1 cellular context compared by ENCODE assay signal in the genomic region with DNA sequence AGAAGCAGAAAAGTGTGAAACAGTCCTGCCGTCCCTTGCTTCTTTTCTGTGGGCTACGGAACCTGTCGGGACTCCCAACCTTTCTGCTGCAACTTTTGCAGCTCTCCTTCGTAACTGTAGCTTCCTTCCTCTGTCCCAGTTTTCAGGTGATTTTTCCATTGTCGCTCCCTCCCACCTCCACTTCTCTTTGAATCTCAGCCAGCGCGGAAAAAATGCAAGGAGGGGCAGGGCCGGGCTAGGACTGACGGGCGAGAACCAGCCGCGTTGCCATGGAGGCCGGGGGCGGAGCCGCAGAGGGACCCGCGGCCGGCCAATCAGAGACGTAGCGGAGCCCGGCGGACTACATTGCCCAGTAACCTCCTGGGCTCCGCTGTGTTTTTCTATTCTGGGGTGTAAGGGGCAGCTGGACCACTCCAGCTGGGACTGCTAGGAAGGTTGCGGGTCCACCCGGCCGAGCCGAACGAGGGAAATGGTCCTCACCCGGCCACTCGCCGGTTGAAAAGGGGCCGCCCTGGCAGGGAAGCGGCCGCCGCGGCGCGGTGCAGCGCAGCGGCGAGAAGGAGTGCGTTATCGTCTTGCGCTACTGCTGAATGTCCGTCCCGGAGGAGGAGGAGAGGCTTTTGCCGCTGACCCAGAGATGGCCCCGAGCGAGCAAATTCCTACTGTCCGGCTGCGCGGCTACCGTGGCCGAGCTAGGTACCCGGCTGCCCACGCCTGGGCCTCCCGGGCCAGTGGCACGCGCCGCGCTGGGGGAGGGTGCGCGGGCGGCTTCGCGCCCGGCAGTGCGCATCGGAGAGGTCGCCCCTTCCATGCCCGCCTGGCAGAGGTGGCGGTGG.
TF ChIP-seq lines count a peak whose summit lies in the region.

A gene with protein sequence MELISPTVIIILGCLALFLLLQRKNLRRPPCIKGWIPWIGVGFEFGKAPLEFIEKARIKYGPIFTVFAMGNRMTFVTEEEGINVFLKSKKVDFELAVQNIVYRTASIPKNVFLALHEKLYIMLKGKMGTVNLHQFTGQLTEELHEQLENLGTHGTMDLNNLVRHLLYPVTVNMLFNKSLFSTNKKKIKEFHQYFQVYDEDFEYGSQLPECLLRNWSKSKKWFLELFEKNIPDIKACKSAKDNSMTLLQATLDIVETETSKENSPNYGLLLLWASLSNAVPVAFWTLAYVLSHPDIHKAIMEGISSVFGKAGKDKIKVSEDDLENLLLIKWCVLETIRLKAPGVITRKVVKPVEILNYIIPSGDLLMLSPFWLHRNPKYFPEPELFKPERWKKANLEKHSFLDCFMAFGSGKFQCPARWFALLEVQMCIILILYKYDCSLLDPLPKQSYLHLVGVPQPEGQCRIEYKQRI (minus strand): TSS at position 216 of the 836 bp plus-strand sequence. CDS start 236 bp downstream, outside the sequence.
Gene SLC25A27, plus strand, starts transcription at position 373 of the 836 bp plus-strand sequence. Its CDS starts 218 bp downstream, at position 591.

TF ChIP-seq in HepG2, 621 proteins besides CTCF, POLR2A, EP300 and RAD21 (continued from another document and continues in another):
- TF ChIP-seq MTERF4 (CRISPR knock-in tag; IDR thresholded peaks at IDR 0.05) = peak; percentile 48; the same call in 1 of the 2 replicates
- TF ChIP-seq KMT2A (CRISPR knock-in tag; IDR thresholded peaks at IDR 0.05) = no peak; the same call in 1 of the 2 replicates
- TF ChIP-seq ARNTL (CRISPR knock-in tag; IDR thresholded peaks at IDR 0.05) = no peak
- TF ChIP-seq ZNF563 (CRISPR knock-in tag; IDR thresholded peaks at IDR 0.05) = peak; percentile 82
- TF ChIP-seq BRD4 (CRISPR knock-in tag; IDR thresholded peaks at IDR 0.05) = 0 out of 2 replicates have a peak, but pooled peaks have one; percentile 26
- 0 out of 2 replicates have a peak, but pooled peaks have one; percentile 18 for TF ChIP-seq ZNF205 (CRISPR knock-in tag; IDR thresholded peaks at IDR 0.05)
- TF ChIP-seq BRCA1 (CRISPR knock-in tag; IDR thresholded peaks at IDR 0.05) = no peak
- TF ChIP-seq NPAS2 (CRISPR knock-in tag; IDR thresholded peaks at IDR 0.05; ENCODE audit: borderline replicate concordance) = no peak
- no peak for TF ChIP-seq ZC3H13 (CRISPR knock-in tag; IDR thresholded peaks at IDR 0.05)
- no peak; the same call in 1 of the 2 replicates for TF ChIP-seq HDAC2 (CRISPR knock-in tag; IDR thresholded peaks at IDR 0.05)
- no peak for TF ChIP-seq MED13 (CRISPR knock-in tag; IDR thresholded peaks at IDR 0.05)
- TF ChIP-seq ARID5B (CRISPR knock-in tag; IDR thresholded peaks at IDR 0.05) = peak; percentile 32; the same call in 1 of the 2 replicates
- TF ChIP-seq XBP1 (CRISPR knock-in tag; IDR thresholded peaks at IDR 0.05) = no peak; the same call in 1 of the 2 replicates
- peak; percentile 51; the same call in 1 of the 2 replicates for TF ChIP-seq MYC (CRISPR knock-in tag; IDR thresholded peaks at IDR 0.05; ENCODE audit: borderline replicate concordance)
- no peak for TF ChIP-seq ZNF614 (CRISPR knock-in tag; IDR thresholded peaks at IDR 0.05; ENCODE audit: borderline replicate concordance)
- TF ChIP-seq SPEN (CRISPR knock-in tag; IDR thresholded peaks at IDR 0.05; ENCODE audit: low read depth) = no peak
- TF ChIP-seq ATF2 (CRISPR knock-in tag; IDR thresholded peaks at IDR 0.05) = 0 out of 2 replicates have a peak, but pooled peaks have one; percentile 17
- no peak for TF ChIP-seq MAFG (CRISPR knock-in tag; IDR thresholded peaks at IDR 0.05)
- TF ChIP-seq ZNF431 (CRISPR knock-in tag; IDR thresholded peaks at IDR 0.05; ENCODE audit: borderline replicate concordance, low read depth) = no peak; the same call in 1 of the 2 replicates
- 0 out of 2 replicates have a peak, but pooled peaks have one; percentile 35 for TF ChIP-seq ZFP82 (CRISPR knock-in tag; IDR thresholded peaks at IDR 0.05; ENCODE audit: borderline replicate concordance)
- no peak for TF ChIP-seq ZNF589 (CRISPR knock-in tag; conservative IDR thresholded peaks at IDR 0.05)
- TF ChIP-seq ZNF562 (CRISPR knock-in tag; IDR thresholded peaks at IDR 0.05; ENCODE audit: borderline replicate concordance) = no peak
- 0 out of 2 replicates have a peak, but pooled peaks have one; percentile 51 for TF ChIP-seq ZNF773 (CRISPR knock-in tag; IDR thresholded peaks at IDR 0.05; ENCODE audit: borderline replicate concordance)
- TF ChIP-seq ZNF33B (CRISPR knock-in tag; IDR thresholded peaks at IDR 0.05) = no peak; the same call in 1 of the 2 replicates
- no peak for TF ChIP-seq ZNF841 (CRISPR knock-in tag; IDR thresholded peaks at IDR 0.05; ENCODE audit: borderline replicate concordance)
- TF ChIP-seq, protein P1, sequence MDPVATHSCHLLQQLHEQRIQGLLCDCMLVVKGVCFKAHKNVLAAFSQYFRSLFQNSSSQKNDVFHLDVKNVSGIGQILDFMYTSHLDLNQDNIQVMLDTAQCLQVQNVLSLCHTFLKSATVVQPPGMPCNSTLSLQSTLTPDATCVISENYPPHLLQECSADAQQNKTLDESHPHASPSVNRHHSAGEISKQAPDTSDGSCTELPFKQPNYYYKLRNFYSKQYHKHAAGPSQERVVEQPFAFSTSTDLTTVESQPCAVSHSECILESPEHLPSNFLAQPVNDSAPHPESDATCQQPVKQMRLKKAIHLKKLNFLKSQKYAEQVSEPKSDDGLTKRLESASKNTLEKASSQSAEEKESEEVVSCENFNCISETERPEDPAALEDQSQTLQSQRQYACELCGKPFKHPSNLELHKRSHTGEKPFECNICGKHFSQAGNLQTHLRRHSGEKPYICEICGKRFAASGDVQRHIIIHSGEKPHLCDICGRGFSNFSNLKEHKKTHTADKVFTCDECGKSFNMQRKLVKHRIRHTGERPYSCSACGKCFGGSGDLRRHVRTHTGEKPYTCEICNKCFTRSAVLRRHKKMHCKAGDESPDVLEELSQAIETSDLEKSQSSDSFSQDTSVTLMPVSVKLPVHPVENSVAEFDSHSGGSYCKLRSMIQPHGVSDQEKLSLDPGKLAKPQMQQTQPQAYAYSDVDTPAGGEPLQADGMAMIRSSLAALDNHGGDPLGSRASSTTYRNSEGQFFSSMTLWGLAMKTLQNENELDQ (CRISPR knock-in tag; IDR thresholded peaks at IDR 0.05; ENCODE audit: borderline replicate concordance) = no peak
- peak; percentile 56 for TF ChIP-seq PHF8 (CRISPR knock-in tag; IDR thresholded peaks at IDR 0.05)
- peak; percentile 37 for TF ChIP-seq RBM39 (IDR thresholded peaks at IDR 0.05; ENCODE audit: low read depth, low read length, poor library complexity, severe bottlenecking)
- TF ChIP-seq SIX1 (CRISPR knock-in tag; IDR thresholded peaks at IDR 0.05; ENCODE audit: borderline replicate concordance) = no peak
- TF ChIP-seq NFIC (IDR thresholded peaks at IDR 0.05; ENCODE audit: low read length) = no peak
- no peak for TF ChIP-seq ATF7-NPFF (CRISPR knock-in tag; IDR thresholded peaks at IDR 0.05; ENCODE audit: low read depth)
- no peak for TF ChIP-seq ZNF446 (CRISPR knock-in tag; IDR thresholded peaks at IDR 0.05)
- no peak; the same call in 1 of the 2 replicates for TF ChIP-seq ZNF788 (CRISPR knock-in tag; IDR thresholded peaks at IDR 0.05; ENCODE audit: borderline replicate concordance)
- 0 out of 2 replicates have a peak, but pooled peaks have one; percentile 27 for TF ChIP-seq MXD4 (CRISPR knock-in tag; IDR thresholded peaks at IDR 0.05)
- no peak for TF ChIP-seq ONECUT2 (CRISPR knock-in tag; IDR thresholded peaks at IDR 0.05)
- TF ChIP-seq HNRNPL (IDR thresholded peaks at IDR 0.05; ENCODE audit: low read depth, low read length) = no peak
- TF ChIP-seq, protein P2, sequence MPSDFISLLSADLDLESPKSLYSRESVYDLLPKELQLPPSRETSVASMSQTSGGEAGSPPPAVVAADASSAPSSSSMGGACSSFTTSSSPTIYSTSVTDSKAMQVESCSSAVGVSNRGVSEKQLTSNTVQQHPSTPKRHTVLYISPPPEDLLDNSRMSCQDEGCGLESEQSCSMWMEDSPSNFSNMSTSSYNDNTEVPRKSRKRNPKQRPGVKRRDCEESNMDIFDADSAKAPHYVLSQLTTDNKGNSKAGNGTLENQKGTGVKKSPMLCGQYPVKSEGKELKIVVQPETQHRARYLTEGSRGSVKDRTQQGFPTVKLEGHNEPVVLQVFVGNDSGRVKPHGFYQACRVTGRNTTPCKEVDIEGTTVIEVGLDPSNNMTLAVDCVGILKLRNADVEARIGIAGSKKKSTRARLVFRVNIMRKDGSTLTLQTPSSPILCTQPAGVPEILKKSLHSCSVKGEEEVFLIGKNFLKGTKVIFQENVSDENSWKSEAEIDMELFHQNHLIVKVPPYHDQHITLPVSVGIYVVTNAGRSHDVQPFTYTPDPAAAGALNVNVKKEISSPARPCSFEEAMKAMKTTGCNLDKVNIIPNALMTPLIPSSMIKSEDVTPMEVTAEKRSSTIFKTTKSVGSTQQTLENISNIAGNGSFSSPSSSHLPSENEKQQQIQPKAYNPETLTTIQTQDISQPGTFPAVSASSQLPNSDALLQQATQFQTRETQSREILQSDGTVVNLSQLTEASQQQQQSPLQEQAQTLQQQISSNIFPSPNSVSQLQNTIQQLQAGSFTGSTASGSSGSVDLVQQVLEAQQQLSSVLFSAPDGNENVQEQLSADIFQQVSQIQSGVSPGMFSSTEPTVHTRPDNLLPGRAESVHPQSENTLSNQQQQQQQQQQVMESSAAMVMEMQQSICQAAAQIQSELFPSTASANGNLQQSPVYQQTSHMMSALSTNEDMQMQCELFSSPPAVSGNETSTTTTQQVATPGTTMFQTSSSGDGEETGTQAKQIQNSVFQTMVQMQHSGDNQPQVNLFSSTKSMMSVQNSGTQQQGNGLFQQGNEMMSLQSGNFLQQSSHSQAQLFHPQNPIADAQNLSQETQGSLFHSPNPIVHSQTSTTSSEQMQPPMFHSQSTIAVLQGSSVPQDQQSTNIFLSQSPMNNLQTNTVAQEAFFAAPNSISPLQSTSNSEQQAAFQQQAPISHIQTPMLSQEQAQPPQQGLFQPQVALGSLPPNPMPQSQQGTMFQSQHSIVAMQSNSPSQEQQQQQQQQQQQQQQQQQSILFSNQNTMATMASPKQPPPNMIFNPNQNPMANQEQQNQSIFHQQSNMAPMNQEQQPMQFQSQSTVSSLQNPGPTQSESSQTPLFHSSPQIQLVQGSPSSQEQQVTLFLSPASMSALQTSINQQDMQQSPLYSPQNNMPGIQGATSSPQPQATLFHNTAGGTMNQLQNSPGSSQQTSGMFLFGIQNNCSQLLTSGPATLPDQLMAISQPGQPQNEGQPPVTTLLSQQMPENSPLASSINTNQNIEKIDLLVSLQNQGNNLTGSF (CRISPR knock-in tag; IDR thresholded peaks at IDR 0.05) = no peak
- TF ChIP-seq MTF2 (CRISPR knock-in tag; IDR thresholded peaks at IDR 0.05; ENCODE audit: borderline replicate concordance) = peak; percentile 81; the same call in 1 of the 2 replicates
- TF ChIP-seq ZNF367 (CRISPR knock-in tag; IDR thresholded peaks at IDR 0.05; ENCODE audit: borderline replicate concordance) = no peak
- TF ChIP-seq ZNF225 (CRISPR knock-in tag; IDR thresholded peaks at IDR 0.05) = no peak
- 0 out of 2 replicates have a peak, but pooled peaks have one; percentile 13 for TF ChIP-seq ZNF441 (CRISPR knock-in tag; IDR thresholded peaks at IDR 0.05; ENCODE audit: borderline replicate concordance)
- TF ChIP-seq SP5 (CRISPR knock-in tag; IDR thresholded peaks at IDR 0.05; ENCODE audit: borderline replicate concordance, low read depth) = 0 out of 2 replicates have a peak, but pooled peaks have one; percentile 58
- peak; percentile 92 for TF ChIP-seq ZNF143 (CRISPR knock-in tag; IDR thresholded peaks at IDR 0.05)
